Comparison of ENCODE assay signal across 1 cellular context in the genomic region with DNA sequence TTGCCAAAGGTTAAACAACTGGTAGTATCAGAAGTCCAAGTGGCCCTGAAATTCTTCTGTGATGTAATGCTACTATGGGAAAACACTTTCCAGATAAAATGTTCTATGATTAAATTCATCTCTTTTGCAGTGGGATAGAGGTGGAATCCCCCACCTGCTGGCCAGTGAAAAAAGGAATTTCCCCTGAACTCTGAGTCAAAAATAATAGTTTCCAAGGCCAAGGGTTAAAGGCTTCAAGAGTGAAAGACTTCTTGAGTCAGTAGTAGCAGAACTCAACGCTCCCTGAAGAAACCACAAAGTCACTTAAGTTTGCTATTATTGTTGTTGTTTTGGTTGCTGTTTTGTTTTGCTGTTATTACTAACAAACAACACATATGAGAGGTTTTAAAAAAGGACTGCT.
TF ChIP-seq lines count a peak whose summit lies in the region.

No MANE protein-coding gene starts in this region.

TF ChIP-seq in GM12878, 131 proteins besides CTCF, POLR2A, EP300 and RAD21 (continued from another document):
- TF ChIP-seq, protein P1, sequence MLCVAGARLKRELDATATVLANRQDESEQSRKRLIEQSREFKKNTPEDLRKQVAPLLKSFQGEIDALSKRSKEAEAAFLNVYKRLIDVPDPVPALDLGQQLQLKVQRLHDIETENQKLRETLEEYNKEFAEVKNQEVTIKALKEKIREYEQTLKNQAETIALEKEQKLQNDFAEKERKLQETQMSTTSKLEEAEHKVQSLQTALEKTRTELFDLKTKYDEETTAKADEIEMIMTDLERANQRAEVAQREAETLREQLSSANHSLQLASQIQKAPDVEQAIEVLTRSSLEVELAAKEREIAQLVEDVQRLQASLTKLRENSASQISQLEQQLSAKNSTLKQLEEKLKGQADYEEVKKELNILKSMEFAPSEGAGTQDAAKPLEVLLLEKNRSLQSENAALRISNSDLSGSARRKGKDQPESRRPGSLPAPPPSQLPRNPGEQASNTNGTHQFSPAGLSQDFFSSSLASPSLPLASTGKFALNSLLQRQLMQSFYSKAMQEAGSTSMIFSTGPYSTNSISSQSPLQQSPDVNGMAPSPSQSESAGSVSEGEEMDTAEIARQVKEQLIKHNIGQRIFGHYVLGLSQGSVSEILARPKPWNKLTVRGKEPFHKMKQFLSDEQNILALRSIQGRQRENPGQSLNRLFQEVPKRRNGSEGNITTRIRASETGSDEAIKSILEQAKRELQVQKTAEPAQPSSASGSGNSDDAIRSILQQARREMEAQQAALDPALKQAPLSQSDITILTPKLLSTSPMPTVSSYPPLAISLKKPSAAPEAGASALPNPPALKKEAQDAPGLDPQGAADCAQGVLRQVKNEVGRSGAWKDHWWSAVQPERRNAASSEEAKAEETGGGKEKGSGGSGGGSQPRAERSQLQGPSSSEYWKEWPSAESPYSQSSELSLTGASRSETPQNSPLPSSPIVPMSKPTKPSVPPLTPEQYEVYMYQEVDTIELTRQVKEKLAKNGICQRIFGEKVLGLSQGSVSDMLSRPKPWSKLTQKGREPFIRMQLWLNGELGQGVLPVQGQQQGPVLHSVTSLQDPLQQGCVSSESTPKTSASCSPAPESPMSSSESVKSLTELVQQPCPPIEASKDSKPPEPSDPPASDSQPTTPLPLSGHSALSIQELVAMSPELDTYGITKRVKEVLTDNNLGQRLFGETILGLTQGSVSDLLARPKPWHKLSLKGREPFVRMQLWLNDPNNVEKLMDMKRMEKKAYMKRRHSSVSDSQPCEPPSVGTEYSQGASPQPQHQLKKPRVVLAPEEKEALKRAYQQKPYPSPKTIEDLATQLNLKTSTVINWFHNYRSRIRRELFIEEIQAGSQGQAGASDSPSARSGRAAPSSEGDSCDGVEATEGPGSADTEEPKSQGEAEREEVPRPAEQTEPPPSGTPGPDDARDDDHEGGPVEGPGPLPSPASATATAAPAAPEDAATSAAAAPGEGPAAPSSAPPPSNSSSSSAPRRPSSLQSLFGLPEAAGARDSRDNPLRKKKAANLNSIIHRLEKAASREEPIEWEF (IDR thresholded peaks at IDR 0.05; ENCODE audit: insufficient replicate concordance, low read depth, low read length), result no peak
